Comparison of ENCODE assay signal across 35 cellular contexts in the genomic region with DNA sequence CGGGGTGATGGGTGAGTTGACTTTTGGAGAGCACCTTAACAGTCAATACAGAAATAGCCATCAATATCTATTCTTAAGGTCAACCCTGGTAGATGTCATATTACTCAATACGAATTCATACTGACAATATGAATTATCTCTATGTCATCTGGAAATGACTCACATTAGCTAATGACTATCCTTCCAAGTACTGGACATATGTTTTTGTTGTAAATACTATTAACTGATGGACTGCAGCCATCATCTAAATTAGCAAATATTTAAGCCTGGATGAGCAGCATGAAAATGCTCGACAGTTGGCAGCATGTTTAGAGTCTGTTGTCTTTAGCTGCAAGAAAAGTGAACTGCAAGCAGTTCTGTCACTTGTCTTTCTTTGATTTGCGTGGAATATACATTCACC. TPM values are rescaled to one million over a fixed set of nuclear protein-coding genes. Genes with fewer than 3 reads are reported as not detected.
DNase-seq lines count a peak whose midpoint lies in the region; ATAC-seq, FAIRE-seq and TF ChIP-seq lines count a peak whose summit lies in the region.
"Had no signal": no experiment of that assay in that cellular context is flagged by ENCODE, and none has a peak within 500 bp of the region (broad histone marks: within the 10 kb centered on the region; RNA-seq: fewer than 3 reads in every experiment).

No MANE protein-coding gene starts in this region.

- H3K27ac ChIP-seq in GM12878 (ENCODE audit: control insufficient read depth, insufficient read depth): no peak overlapping the region
- H3K27ac ChIP-seq in coronary artery: no peak overlapping the region
- H3K27ac ChIP-seq in body of pancreas: no peak overlapping the region
- H3K27ac ChIP-seq: esophagus squamous epithelium, GM23248, prostate gland, sigmoid colon, stomach, thyroid gland had no signal

- no TSS peak for BruUV-seq in GM12878 (replicated peaks; lab: Mats Ljungman, UMichigan)

- TF ChIP-seq EP300 in GM12878 (IDR thresholded peaks at IDR 0.05; ENCODE audit: borderline replicate concordance in 1 of 2, control insufficient read depth in 1 of 2, low read depth in 2 of 2, low read length in 2 of 2): no peak

- FAIRE-seq in GM12878 (lab: Jason Lieb, UNC): no peak
- FAIRE-seq: astrocyte, G401.6, HTR-8/SVneo had no signal

- H2AFZ ChIP-seq in GM12878 (ENCODE audit: control insufficient read depth, low read depth, low read length): no peak overlapping the region
- H2AFZ ChIP-seq: GM23248 had no signal

- intact Hi-C loops in GM12878 (cut with micrococcal nuclease; ENCODE audit: unreplicated experiment): no loop called here
- intact Hi-C loops in body of pancreas (cut with DNase I): no loop called here

- H3K4me3 ChIP-seq in GM12878 (no peak overlapping the region), foreskin fibroblast (ENCODE audit: low read depth in 1 of 2, low read length in 2 of 2) (no peak overlapping the region), coronary artery (no peak overlapping the region), body of pancreas (no peak overlapping the region)
- H3K4me3 ChIP-seq: esophagus squamous epithelium, GM23248, prostate gland, sigmoid colon, stomach, thyroid gland had no signal

- no peaks in the 10 kb centered on the region for H3K4me1 ChIP-seq in GM12878 (ENCODE audit: control insufficient read depth, insufficient read depth, low read length)
- no peaks in the 10 kb centered on the region for H3K4me1 ChIP-seq in body of pancreas
- H3K4me1 ChIP-seq: esophagus squamous epithelium, prostate gland, stomach, thyroid gland had no signal

- in situ Hi-C loops in GM12878 (cut with MboI): no loop called here

- WGBS in GM12878 (ENCODE audit: insufficient coverage, insufficient replicate concordance, low lambda C conversion rate, missing lambda C conversion rate): 6% methylated on average over 4 of the region's 4 CpGs
- WGBS in body of pancreas, 2 donors: 63 to 65% methylated on average over 4 of the region's 4 CpGs

- H3K27me3 ChIP-seq in GM12878 (replicated peaks in 1 of 2; ENCODE audit: control insufficient read depth in 2 of 2, insufficient read depth in 2 of 2, low read length in 1 of 2): no peaks in the 10 kb centered on the region
- H3K27me3 ChIP-seq in body of pancreas: no peaks in the 10 kb centered on the region
- H3K27me3 ChIP-seq: esophagus squamous epithelium, sigmoid colon, stomach, thyroid gland had no signal

- H3K9me3 ChIP-seq in GM12878 (replicated peaks; ENCODE audit: control insufficient read depth, insufficient read depth, low read length) (no peaks in the 10 kb centered on the region), body of pancreas (no peaks in the 10 kb centered on the region)
- H3K9me3 ChIP-seq: esophagus squamous epithelium, prostate gland, sigmoid colon, stomach, thyroid gland had no signal

- RAD21 ChIA-PET in GM12878 (lab: Charles Lee; ENCODE audit: unreplicated experiment): no interaction called here

- no peaks in the 10 kb centered on the region for H3K79me2 ChIP-seq in GM12878 (ENCODE audit: control insufficient read depth, insufficient read depth, low read length)

- H3K4me2 ChIP-seq in GM12878 (ENCODE audit: control insufficient read depth, insufficient read depth): no peak overlapping the region

- POLR2A ChIA-PET in GM12878 (lab: Charles Lee): no interaction called here

- TF ChIP-seq POLR2A in GM12878 (IDR thresholded peaks at IDR 0.05; ENCODE audit: low read depth, low read length) (no peak), body of pancreas (IDR thresholded peaks at IDR 0.05) (no peak)

- SMC1A ChIA-PET in GM12878 (lab: Charles Lee; ENCODE audit: uncharacterized antibody, unreplicated experiment): no interaction called here

- peak; percentile 23; the same call in 2 of the 3 replicates for ATAC-seq in GM12878
- ATAC-seq in body of pancreas: no peak
- ATAC-seq: activated naive CD8-positive, alpha-beta T cell treated with anti-CD3 and anti-CD28 coated beads, Interleukin-2, amount 50 U/mL, for 24 hours; activated T-cell treated with anti-CD3 and anti-CD28 coated beads, Interleukin-2, amount 50 U/mL, for 4 hours; natural killer cell treated with Interleukin-12 subunit alpha and Interleukin-12 subunit beta and Interleukin-15 and Interleukin-18, amount 100 ng/mL, for 72 hours; Panc1 had no signal

- H3K9ac ChIP-seq in GM12878 (ENCODE audit: control insufficient read depth, insufficient read depth, low read length): no peak overlapping the region
- H3K9ac ChIP-seq: GM23248 had no signal

- CTCF ChIA-PET in GM12878 (lab: Yijun Ruan, JAX): no interaction called here

- H4K20me1 ChIP-seq in GM12878 (ENCODE audit: control insufficient read depth, insufficient read depth): no peaks in the 10 kb centered on the region

- no peak for TF ChIP-seq CTCF in GM12878 (IDR thresholded peaks at IDR 0.05 in 2 of 3, conservative IDR thresholded peaks at IDR 0.05 in 1 of 3; ENCODE audit: control insufficient read depth in 2 of 3, extremely low read depth in 1 of 3, insufficient read depth in 1 of 3, low read depth in 3 of 3, low read length in 3 of 3)
- TF ChIP-seq CTCF in foreskin fibroblast (IDR thresholded peaks at IDR 0.05; ENCODE audit: low read depth, low read length): no peak
- no peak for TF ChIP-seq CTCF in coronary artery (IDR thresholded peaks at IDR 0.05)
- no peak for TF ChIP-seq CTCF in body of pancreas (IDR thresholded peaks at IDR 0.05)

- peak; percentile 15 for DNase-seq in ELR (ENCODE audit: low read depth)
- DNase-seq in NCI-H524 (lab: John Stamatoyannopoulos, UW): peak; percentile 40 to 72
- DNase-seq in GM12878 (ENCODE audit: low read depth, low spot score): no peak
- DNase-seq in foreskin fibroblast: peak; percentile 55 to 83
- no peak for DNase-seq in coronary artery (ENCODE audit: low spot score)
- no peak for DNase-seq in body of pancreas
- no peak for DNase-seq in hippocampal formation (lab: John Stamatoyannopoulos, UW)
- DNase-seq: ACHN; activated B cell treated with CpG ODN at 0.5 μM for 24 hours; activated CD4-positive, alpha-beta T cell treated with anti-CD3 and anti-CD28 coated beads, Interleukin-2, amount 50 U/mL, for 1 hour; activated naive CD8-positive, alpha-beta T cell treated with anti-CD3 and anti-CD28 coated beads, Interleukin-2, amount 50 U/mL, for 24 hours; activated T-cell treated with anti-CD3 and anti-CD28 coated beads, Interleukin-2, amount 50 U/mL, for 4 hours; caudate nucleus; CD8-positive, alpha-beta memory T cell; dermis blood vessel endothelial cell; DMS53; esophagus squamous epithelium; GM23248; immature natural killer cell; MM.1S; NCI-H1105 treated with DMSO at 0.1 percent for 48 hours; NCI-H2029 treated with DMSO at 0.1 percent for 48 hours; NCI-H69; occipital lobe; sigmoid colon; stimulated activated CD4-positive, alpha-beta T cell treated with anti-CD3 and anti-CD28 coated beads, Interleukin-4, amount 100 ng/mL, for 1 hour; stomach; T-helper 1 cell; thyroid gland had no signal

- no peak for TF ChIP-seq RAD21 in GM12878 (IDR thresholded peaks at IDR 0.05; ENCODE audit: insufficient read depth, low read depth, low read length)

- H3K36me3 ChIP-seq in GM12878 (ENCODE audit: control insufficient read depth in 2 of 2, insufficient read depth in 2 of 2, low read length in 1 of 2) (no peaks in the 10 kb centered on the region), body of pancreas (replicated peaks in 1 of 2; ENCODE audit: insufficient read depth in 1 of 2, low read depth in 2 of 2) (no peaks in the 10 kb centered on the region)
- H3K36me3 ChIP-seq: esophagus squamous epithelium, prostate gland, sigmoid colon, stomach, thyroid gland had no signal

TF ChIP-seq in GM12878, 131 proteins besides CTCF, POLR2A, EP300 and RAD21 (continues in another document):
- TF ChIP-seq, protein P1, sequence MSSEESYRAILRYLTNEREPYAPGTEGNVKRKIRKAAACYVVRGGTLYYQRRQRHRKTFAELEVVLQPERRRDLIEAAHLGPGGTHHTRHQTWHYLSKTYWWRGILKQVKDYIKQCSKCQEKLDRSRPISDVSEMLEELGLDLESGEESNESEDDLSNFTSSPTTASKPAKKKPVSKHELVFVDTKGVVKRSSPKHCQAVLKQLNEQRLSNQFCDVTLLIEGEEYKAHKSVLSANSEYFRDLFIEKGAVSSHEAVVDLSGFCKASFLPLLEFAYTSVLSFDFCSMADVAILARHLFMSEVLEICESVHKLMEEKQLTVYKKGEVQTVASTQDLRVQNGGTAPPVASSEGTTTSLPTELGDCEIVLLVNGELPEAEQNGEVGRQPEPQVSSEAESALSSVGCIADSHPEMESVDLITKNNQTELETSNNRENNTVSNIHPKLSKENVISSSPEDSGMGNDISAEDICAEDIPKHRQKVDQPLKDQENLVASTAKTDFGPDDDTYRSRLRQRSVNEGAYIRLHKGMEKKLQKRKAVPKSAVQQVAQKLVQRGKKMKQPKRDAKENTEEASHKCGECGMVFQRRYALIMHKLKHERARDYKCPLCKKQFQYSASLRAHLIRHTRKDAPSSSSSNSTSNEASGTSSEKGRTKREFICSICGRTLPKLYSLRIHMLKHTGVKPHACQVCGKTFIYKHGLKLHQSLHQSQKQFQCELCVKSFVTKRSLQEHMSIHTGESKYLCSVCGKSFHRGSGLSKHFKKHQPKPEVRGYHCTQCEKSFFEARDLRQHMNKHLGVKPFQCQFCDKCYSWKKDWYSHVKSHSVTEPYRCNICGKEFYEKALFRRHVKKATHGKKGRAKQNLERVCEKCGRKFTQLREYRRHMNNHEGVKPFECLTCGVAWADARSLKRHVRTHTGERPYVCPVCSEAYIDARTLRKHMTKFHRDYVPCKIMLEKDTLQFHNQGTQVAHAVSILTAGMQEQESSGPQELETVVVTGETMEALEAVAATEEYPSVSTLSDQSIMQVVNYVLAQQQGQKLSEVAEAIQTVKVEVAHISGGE (CRISPR knock-in tag; IDR thresholded peaks at IDR 0.05): no peak
- TF ChIP-seq BMI1 (IDR thresholded peaks at IDR 0.05; ENCODE audit: borderline replicate concordance) (no peak), RUNX3 (IDR thresholded peaks at IDR 0.05; ENCODE audit: low read length) (no peak)

RNA-seq across cellular contexts. Expression of a gene that starts 19.6 kb away (rescaled TPM):
- 7.3 and 8.1 TPM in 2 replicates for total RNA-seq in GM12878 (2013; cell fraction: nucleolus; rRNA removed)
- total RNA-seq in GM12878 (2014; rRNA removed): 29.1 and 37.7 TPM in 2 replicates
- total RNA-seq in GM12878 (2014; rRNA removed; fragmentation: Illumina TruSeq; extraction: Trizol): 24.5 and 26.1 TPM in 2 replicates
- 25.3 and 29.7 TPM in 2 replicates for total RNA-seq in GM12878 (2021)
- 8.7 TPM for polyA plus RNA-seq in GM12878 (2011; ENCODE audit: low read depth)
- 61.8 and 85.8 TPM in 2 replicates for polyA plus RNA-seq in GM12878 (2011; rRNA removed)
- 31.4 and 37.2 TPM in 2 replicates for polyA plus RNA-seq in GM12878 (2011; cell fraction: cytosol; rRNA removed)
- polyA plus RNA-seq in GM12878 (2011; cell fraction: nucleus; rRNA removed): 21.2 and 24.6 TPM in 2 replicates
- 13.4 and 15.2 TPM in 2 replicates for polyA plus RNA-seq in GM12878 (2012)
- polyA plus RNA-seq in GM12878 (2014; fragmentation: Illumina TruSeq; extraction: Trizol): 30.7 and 34.9 TPM in 2 replicates
- polyA plus RNA-seq in GM12878 (2014; fragmentation: Nextera tagmentation; extraction: Ambion mirVana): 10 to 100 TPM; 12.6 to 16.5 TPM
- 26.1 and 34.2 TPM in 2 replicates for polyA plus RNA-seq in GM12878 (2014; rRNA removed)
- polyA plus RNA-seq in GM12878 (2016; fragmentation: Nextera tagmentation; extraction: Ambion mirVana): 10 to 100 TPM; 53.1 to 56.3 TPM
- 39.0 and 39.8 TPM in 2 replicates for polyA minus RNA-seq in GM12878 (2011; rRNA and poly(A)+ RNA removed)
- 12.3 and 18.6 TPM in 2 replicates for polyA minus RNA-seq in GM12878 (2011; cell fraction: cytosol; rRNA and poly(A)+ RNA removed)
- 14.3 and 19.9 TPM in 2 replicates for polyA minus RNA-seq in GM12878 (2011; cell fraction: nucleus; rRNA and poly(A)+ RNA removed)
- total RNA-seq in body of pancreas: 10 to 100 TPM; 23.4 to 25.9 TPM

Comparison
In these comparisons a context has a peak if more than half of its experiments do, and no peak if none do; other contexts are left out.
1. DNase-seq: peak in ELR (single experiment), NCI-H524 (2 of 2) and foreskin fibroblast (2 of 2); none in GM12878 (single experiment), coronary artery (single experiment), body of pancreas (0 of 4) and hippocampal formation (0 of 2).